In genomic region chr2:47309952-47310800, GRCh38 we compare ENCODE assay signal across 8 cellular contexts. TPM values are rescaled to one million over a fixed set of nuclear protein-coding genes. Genes with fewer than 3 reads are reported as not detected.
A peak's percentile ranks its signal among the peaks of the same experiment; 100 is the strongest.
DNase-seq lines count a peak whose midpoint lies in the region; ATAC-seq and TF ChIP-seq lines count a peak whose summit lies in the region.

No MANE protein-coding gene starts in this region.

- no peaks in the 10 kb centered on the region for H3K36me3 Mint-ChIP-seq in memory B cell

- TF ChIP-seq CTCF in PC-3 (conservative IDR thresholded peaks at IDR 0.05; ENCODE audit: low read depth, low read length) (no peak), prostate gland (IDR thresholded peaks at IDR 0.05) (no peak)

- H3K27ac Mint-ChIP-seq in memory B cell: peak overlapping the region; percentile 87

- H3K4me1 Mint-ChIP-seq in memory B cell: peaks cover 42% of the 10 kb centered on the region

- CTCF ChIA-PET in PC-3 (lab: Charles Lee): no interaction called here

- H3K27me3 ChIP-seq in PC-3 (ENCODE audit: low read length): no peaks in the 10 kb centered on the region
- no peaks in the 10 kb centered on the region for H3K27me3 ChIP-seq in prostate gland (replicated peaks; ENCODE audit: insufficient read depth)

- no peaks in the 10 kb centered on the region for H3K9me2 ChIP-seq in PC-3 (replicated peaks; ENCODE audit: low read length)

- ATAC-seq in GM21423 (IDR thresholded peaks at IDR 0.05; ENCODE audit: unreplicated experiment): peak; percentile 80
- peak; percentile 75 for ATAC-seq in HG03575 (IDR thresholded peaks at IDR 0.05; ENCODE audit: extremely low read depth, insufficient number of reproducible peaks, low FRiP score, unreplicated experiment)
- peak; percentile 84 for ATAC-seq in memory B cell (ENCODE audit: low read depth)
- no peak; the same call in 1 of the 2 replicates for ATAC-seq in PC-3

- no peaks in the 10 kb centered on the region for H3K9me3 Mint-ChIP-seq in memory B cell

- no peak overlapping the region for H3K9ac ChIP-seq in PC-3 (ENCODE audit: low read length)

- H3K4me2 ChIP-seq in PC-3 (ENCODE audit: low read length): no peak overlapping the region

- H3K79me2 ChIP-seq in PC-3 (ENCODE audit: low read length): no peaks in the 10 kb centered on the region

- H4K20me1 ChIP-seq in PC-3 (ENCODE audit: low read length): no peaks in the 10 kb centered on the region

- peak overlapping the region; percentile 58 for H3K4me3 Mint-ChIP-seq in memory B cell

- intact Hi-C loops in PC-3 (cut with micrococcal nuclease) (no loop called here), prostate gland (cut with DNase I) (no loop called here)

- H3K36me3 ChIP-seq in PC-3 (ENCODE audit: low read depth, low read length): no peaks in the 10 kb centered on the region
- H3K36me3 ChIP-seq in prostate gland: no peaks in the 10 kb centered on the region

- POLR2A ChIA-PET in PC-3 (lab: Charles Lee; ENCODE audit: unreplicated experiment): no interaction called here

- no peak overlapping the region for H2AFZ ChIP-seq in PC-3 (ENCODE audit: low read length)

- DNase-seq in Daoy (ENCODE audit: low read depth) (peak; percentile 50), memory B cell (ENCODE audit: low spot score in 2 of 2) (peak; percentile 23 to 50), PC-3 (no peak), prostate gland (ENCODE audit: low spot score) (no peak)
- no peak for DNase-seq in central memory CD4-positive, alpha-beta T cell

- 35 to 48% (median 39%) methylated on average over 9 of the region's 9 CpGs for WGBS in adipose tissue, 3 donors
- whole genome bisulfite sequencing in prostate gland: 63% methylated on average over 9 of the region's 9 CpGs

- peaks cover under 1% of the 10 kb centered on the region for H3K27me3 Mint-ChIP-seq in memory B cell

- peak overlapping the region; percentile 6 for H3K27ac ChIP-seq in adipose tissue (ENCODE audit: low read depth, low read length)
- H3K27ac ChIP-seq in PC-3 (ENCODE audit: low read length): no peak overlapping the region
- no peak overlapping the region for H3K27ac ChIP-seq in prostate gland

- no TSS peak for BruUV-seq in PC-3 (replicated peaks; lab: Mats Ljungman, UMichigan)

- H3K9me3 ChIP-seq in PC-3 (ENCODE audit: low read length) (no peaks in the 10 kb centered on the region), prostate gland (no peaks in the 10 kb centered on the region)

- H3K4me1 ChIP-seq in PC-3 (ENCODE audit: insufficient read depth, low read length) (peaks cover 19% of the 10 kb centered on the region), prostate gland (replicated peaks) (no peaks in the 10 kb centered on the region)

- TF ChIP-seq POLR2A in prostate gland (IDR thresholded peaks at IDR 0.05): no peak

- no peaks in the 10 kb centered on the region for H3F3A ChIP-seq in PC-3 (ENCODE audit: low read length, unreplicated experiment)

- H3K4me3 ChIP-seq in PC-3 (ENCODE audit: low read length): no peak overlapping the region
- no peak overlapping the region for H3K4me3 ChIP-seq in prostate gland

RNA-seq across cellular contexts. Expression of gene EPCAM, which starts 58.9 kb away (rescaled TPM):
- total RNA-seq in Daoy (2014; rRNA removed; shearing (Covaris generic)): 0.51 TPM in 1 of 2 replicates, not detected in the other
- polyA plus RNA-seq in adipose tissue: 10 to 100 TPM in 1 of 3 donors, 1 to 10 TPM in 2; 1.7 to 100.0 (median 7.5) TPM
- 223 and 235 TPM in 2 replicates for total RNA-seq in PC-3 (2014; rRNA removed)
- 10 to 100 TPM; 38.8 to 59.9 TPM for total RNA-seq in prostate gland

Comparison
In these comparisons a context has a peak if more than half of its experiments do, and no peak if none do; other contexts are left out.
1. DNase-seq: peak in Daoy (single experiment) and memory B cell (2 of 2); none in PC-3 (single experiment), central memory CD4-positive, alpha-beta T cell (single experiment) and prostate gland (single experiment).
2. RNA of gene EPCAM, which starts 58.9 kb away (total RNA-seq): 223 to 235 TPM in PC-3 and 38.8 to 59.9 TPM in prostate gland; 0.51 TPM in Daoy; every median in the first group is over 10 times any median in the second.